ENCODE assay signal across 8 cellular contexts in genomic region chr7:153407291-153408046, GRCh38.
"Had no signal": no experiment of that assay in that cellular context is flagged by ENCODE, and none has a peak within 500 bp of the region (broad histone marks: within the 10 kb centered on the region; RNA-seq: fewer than 3 reads in every experiment).

No MANE protein-coding gene starts in this region.

- H2AFZ ChIP-seq: GM23338 had no signal

- DNase-seq: H7, HFFc6, KBM-7 had no signal

- H3K27ac Mint-ChIP-seq: GM23338, HFFc6 had no signal

- ATAC-seq: GM23338, HCT116, HepG2 had no signal

- H3K4me3 Mint-ChIP-seq: GM23338, HFFc6 had no signal

- H3K36me3 ChIP-seq: HAP-1 had no signal

- H3K4me2 ChIP-seq: GM23338 had no signal

- H3K9me3 ChIP-seq: HAP-1 had no signal

- H3K4me1 Mint-ChIP-seq: GM23338 had no signal

- H3K4me1 ChIP-seq: HAP-1 had no signal

- FAIRE-seq: HepG2 had no signal

- H3K4me3 ChIP-seq: GM23338, HAP-1 had no signal

- H3K27ac ChIP-seq: HL-60 had no signal
